In the genomic region with DNA sequence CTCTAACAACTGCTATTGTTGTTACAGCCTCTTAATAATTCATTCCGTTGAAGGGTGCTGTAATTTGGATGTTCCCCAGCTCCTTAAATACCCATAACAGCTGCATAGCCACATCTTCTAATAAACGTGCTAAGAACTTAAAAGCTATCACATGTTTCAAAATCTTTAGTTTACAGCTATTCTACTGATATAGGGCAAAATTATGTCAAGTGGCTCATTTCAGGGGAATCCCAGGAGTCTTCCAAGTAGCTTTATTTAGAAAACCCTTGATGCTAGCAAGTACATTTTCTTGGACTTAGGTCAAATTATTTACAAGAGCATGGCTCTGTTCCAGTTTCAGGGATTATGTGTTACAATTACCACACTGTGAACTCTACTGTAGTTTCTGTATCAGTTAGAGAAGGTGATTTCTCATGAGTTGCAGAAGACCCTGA, we compare ENCODE assay signal across 12 cellular contexts.
DNase-seq lines count a peak whose midpoint lies in the region; ATAC-seq and TF ChIP-seq lines count a peak whose summit lies in the region.
"Had no signal": no experiment of that assay in that cellular context is flagged by ENCODE, and none has a peak within 500 bp of the region (broad histone marks: within the 10 kb centered on the region; RNA-seq: fewer than 3 reads in every experiment).

No MANE protein-coding gene starts in this region.

- TF ChIP-seq CTCF in mesothelial cell of epicardium (IDR thresholded peaks at IDR 0.05; ENCODE audit: unreplicated experiment) (no peak), sigmoid colon (IDR thresholded peaks at IDR 0.05) (no peak)

- H3K27me3 ChIP-seq in sigmoid colon = no peaks in the 10 kb centered on the region
- H3K27me3 ChIP-seq: MG63 had no signal

- peak; percentile 13 for DNase-seq in RPMI8226
- DNase-seq in mesothelial cell of epicardium (ENCODE audit: low spot score in 2 of 2, unreplicated experiment in 2 of 2) = no peak
- DNase-seq in stimulated activated CD4-positive, alpha-beta T cell treated with anti-CD3 and anti-CD28 coated beads, Interleukin-4, amount 100 ng/mL, for 1 hour = no peak
- no peak for DNase-seq in sigmoid colon
- no peak for DNase-seq in HUDEP-2 (lab: John Stamatoyannopoulos, UW; ENCODE audit: unreplicated experiment in 76 of 76)
- DNase-seq: MG63 had no signal

- no peaks in the 10 kb centered on the region for H3K36me3 ChIP-seq in sigmoid colon
- H3K36me3 ChIP-seq: MG63 had no signal

- peaks cover 12% of the 10 kb centered on the region for H3K4me1 Mint-ChIP-seq in mesothelial cell of epicardium

- H3K4me1 ChIP-seq in sigmoid colon = peaks cover 0 to 10% (median 3%) of the 10 kb centered on the region in 4 donors

- no peak overlapping the region for H3K27ac ChIP-seq in sigmoid colon

- TF ChIP-seq EP300 in sigmoid colon (IDR thresholded peaks at IDR 0.05) = no peak

- H3K27me3 Mint-ChIP-seq in mesothelial cell of epicardium (ENCODE audit: low read depth) = peaks cover 10% of the 10 kb centered on the region
- H3K27me3 Mint-ChIP-seq: activated naive CD8-positive, alpha-beta T cell had no signal

- intact Hi-C loops in sigmoid colon (cut with DNase I) = no loop called here

- H3K9me3 Mint-ChIP-seq in mesothelial cell of epicardium = no peaks in the 10 kb centered on the region
- H3K9me3 Mint-ChIP-seq: GM23338; stimulated activated effector memory CD8-positive, alpha-beta T cell treated with anti-CD3 and anti-CD28 coated beads, Interleukin-12 subunit alpha, Interleukin-12 subunit beta, amount 100 ng/mL, for 72 hours had no signal

- H3K9me3 ChIP-seq in sigmoid colon = no peaks in the 10 kb centered on the region
- H3K9me3 ChIP-seq: MG63 had no signal

- ATAC-seq in GM19025 (IDR thresholded peaks at IDR 0.05; ENCODE audit: low read depth, unreplicated experiment) = peak; percentile 34
- ATAC-seq in HG03175 (IDR thresholded peaks at IDR 0.05; ENCODE audit: unreplicated experiment) = peak; percentile 56
- no peak for ATAC-seq in HG03469 (IDR thresholded peaks at IDR 0.05; ENCODE audit: unreplicated experiment)
- ATAC-seq: GM23338; stimulated activated effector memory CD8-positive, alpha-beta T cell treated with anti-CD3 and anti-CD28 coated beads, Interleukin-12 subunit alpha, Interleukin-12 subunit beta, amount 100 ng/mL, for 72 hours had no signal

- peak overlapping the region; percentile 62 for H3K27ac Mint-ChIP-seq in mesothelial cell of epicardium
- H3K27ac Mint-ChIP-seq: activated naive CD8-positive, alpha-beta T cell; GM23338; stimulated activated effector memory CD8-positive, alpha-beta T cell treated with anti-CD3 and anti-CD28 coated beads, Interleukin-12 subunit alpha, Interleukin-12 subunit beta, amount 100 ng/mL, for 72 hours had no signal

- H3K4me3 Mint-ChIP-seq in mesothelial cell of epicardium = no peak overlapping the region
- H3K4me3 Mint-ChIP-seq: activated naive CD8-positive, alpha-beta T cell; GM23338; stimulated activated effector memory CD8-positive, alpha-beta T cell treated with anti-CD3 and anti-CD28 coated beads, Interleukin-12 subunit alpha, Interleukin-12 subunit beta, amount 100 ng/mL, for 72 hours had no signal

- TF ChIP-seq POLR2A in sigmoid colon (IDR thresholded peaks at IDR 0.05) = no peak

- WGBS in sigmoid colon, 2 donors = 51 to 59% methylated on average over 2 of the region's 2 CpGs

- no peak overlapping the region for H3K4me3 ChIP-seq in sigmoid colon
- H3K4me3 ChIP-seq: GM23338, MG63 had no signal

- no peaks in the 10 kb centered on the region for H3K36me3 Mint-ChIP-seq in mesothelial cell of epicardium
- H3K36me3 Mint-ChIP-seq: stimulated activated effector memory CD8-positive, alpha-beta T cell treated with anti-CD3 and anti-CD28 coated beads, Interleukin-12 subunit alpha, Interleukin-12 subunit beta, amount 100 ng/mL, for 72 hours had no signal
